In the genomic region with DNA sequence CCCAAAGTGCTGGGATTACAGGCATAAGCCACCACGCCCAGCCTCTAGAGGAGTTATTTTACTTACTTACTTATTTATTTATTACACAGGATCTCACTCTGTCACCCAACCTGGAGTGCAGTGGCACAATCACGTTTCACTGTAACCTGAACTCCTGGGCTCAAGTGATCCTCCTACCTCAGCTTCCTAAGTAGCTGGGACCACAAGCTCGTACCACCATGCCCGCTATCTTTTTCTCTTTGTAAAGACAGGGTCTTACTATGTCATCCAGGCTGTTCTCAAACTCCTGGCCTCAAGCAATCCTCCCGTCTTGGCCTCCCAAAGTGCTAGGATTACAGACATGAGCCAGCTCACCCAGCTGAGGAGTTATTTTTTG, we compare ENCODE assay signal across 17 cellular contexts. TPM values are rescaled to one million over a fixed set of nuclear protein-coding genes. Genes with fewer than 3 reads are reported as not detected.
DNase-seq lines count a peak whose midpoint lies in the region; ATAC-seq, FAIRE-seq and TF ChIP-seq lines count a peak whose summit lies in the region.
"Had no signal": no experiment of that assay in that cellular context is flagged by ENCODE, and none has a peak within 500 bp of the region (broad histone marks: within the 10 kb centered on the region; RNA-seq: fewer than 3 reads in every experiment).

No MANE protein-coding gene starts in this region.

- H3K36me3 Mint-ChIP-seq in activated CD4-positive, alpha-beta T cell treated with anti-CD3 and anti-CD28 coated beads, Interleukin-2, amount 10 ng/mL, durations not matched to agents 7 days and 5 days (ENCODE audit: low read depth): peaks cover 2% of the 10 kb centered on the region
- H3K36me3 Mint-ChIP-seq in astrocyte (ENCODE audit: low read depth, unreplicated experiment): peaks cover 6% of the 10 kb centered on the region
- H3K36me3 Mint-ChIP-seq: immature natural killer cell; naive thymus-derived CD8-positive, alpha-beta T cell had no signal

- no peak overlapping the region for H3K56ac ChIP-seq in IMR-90 (ENCODE audit: extremely low read depth, insufficient read depth, low read length)

- no peak overlapping the region for H3K18ac ChIP-seq in IMR-90 (ENCODE audit: low read depth, low read length)

- no peak for TF ChIP-seq RAD21 in IMR-90 (IDR thresholded peaks at IDR 0.05; ENCODE audit: low read length)

- no peak overlapping the region for H3K23ac ChIP-seq in IMR-90 (ENCODE audit: low read depth, low read length)

- peaks cover 2% of the 10 kb centered on the region for H3K27me3 Mint-ChIP-seq in activated CD4-positive, alpha-beta T cell treated with anti-CD3 and anti-CD28 coated beads, Interleukin-2, amount 10 ng/mL, durations not matched to agents 7 days and 5 days
- H3K27me3 Mint-ChIP-seq in astrocyte (ENCODE audit: low read depth, unreplicated experiment): peaks cover 8% of the 10 kb centered on the region
- H3K27me3 Mint-ChIP-seq: naive thymus-derived CD8-positive, alpha-beta T cell had no signal

- in situ Hi-C loops in IMR-90 (cut with MboI; ENCODE audit: low sequenced_read_pairs): no loop called here

- H3K14ac ChIP-seq in IMR-90 (replicated peaks; ENCODE audit: low read depth, low read length): no peak overlapping the region

- H3K4me3 Mint-ChIP-seq in activated CD4-positive, alpha-beta T cell treated with anti-CD3 and anti-CD28 coated beads, Interleukin-2, amount 10 ng/mL, durations not matched to agents 7 days and 5 days: no peak overlapping the region
- no peak overlapping the region for H3K4me3 Mint-ChIP-seq in astrocyte (ENCODE audit: unreplicated experiment)

- no peak overlapping the region for H4K5ac ChIP-seq in IMR-90 (ENCODE audit: low read depth, low read length)

- ATAC-seq in IMR-90 (ENCODE audit: low read depth): no peak
- ATAC-seq: naive thymus-derived CD8-positive, alpha-beta T cell had no signal

- H2BK20ac ChIP-seq in IMR-90 (ENCODE audit: low read depth, low read length): 0 out of 2 replicates have a peak overlapping the region, but pooled peaks have one; percentile 23

- H2AK9ac ChIP-seq in IMR-90 (replicated peaks; ENCODE audit: low read depth, low read length, poor library complexity): no peak overlapping the region

- H3K27ac ChIP-seq in IMR-90 (ENCODE audit: insufficient read depth, low read length): no peak overlapping the region
- no peak overlapping the region for H3K27ac ChIP-seq in astrocyte (ENCODE audit: low read depth, low read length)
- H3K27ac ChIP-seq: esophagus squamous epithelium, vagina had no signal

- intact Hi-C loops in IMR-90 (cut with micrococcal nuclease): no loop called here

- H3K4me1 ChIP-seq in IMR-90 (ENCODE audit: control insufficient read depth, insufficient read depth, low read length): peaks cover 5% of the 10 kb centered on the region
- peaks cover 3% of the 10 kb centered on the region for H3K4me1 ChIP-seq in astrocyte (ENCODE audit: insufficient read depth, low read length)

- FAIRE-seq in astrocyte (lab: Jason Lieb, UNC): no peak
- FAIRE-seq: D721Med, H1, RCC 7860 had no signal

- no peaks in the 10 kb centered on the region for H3K79me2 ChIP-seq in astrocyte (ENCODE audit: insufficient read depth, low read length)

- TF ChIP-seq CTCF in IMR-90 (conservative IDR thresholded peaks at IDR 0.05; ENCODE audit: low read depth, low read length) (no peak), astrocyte (IDR thresholded peaks at IDR 0.05; ENCODE audit: insufficient read depth, low read depth, low read length) (no peak)

- peak overlapping the region; percentile 50 for H3K27ac Mint-ChIP-seq in activated CD4-positive, alpha-beta T cell treated with anti-CD3 and anti-CD28 coated beads, Interleukin-2, amount 10 ng/mL, durations not matched to agents 7 days and 5 days
- H3K27ac Mint-ChIP-seq in astrocyte (ENCODE audit: unreplicated experiment): peak overlapping the region; percentile 47
- H3K27ac Mint-ChIP-seq: immature natural killer cell had no signal

- H3K27me3 ChIP-seq in IMR-90 (ENCODE audit: control insufficient read depth, insufficient read depth, low read length): no peaks in the 10 kb centered on the region
- H3K27me3 ChIP-seq in astrocyte (ENCODE audit: insufficient read depth, low read length): no peaks in the 10 kb centered on the region
- H3K27me3 ChIP-seq: esophagus squamous epithelium, vagina had no signal

- no peak for DNase-seq in activated CD4-positive, alpha-beta T cell treated with anti-CD3 and anti-CD28 coated beads, Interleukin-2, amount 10 ng/mL, durations not matched to agents 7 days and 5 days
- DNase-seq in activated CD4-positive, alpha-beta T cell treated with anti-CD3 and anti-CD28 coated beads for 48 hours: no peak
- DNase-seq in IMR-90 (no peak), astrocyte (ENCODE audit: low read depth) (no peak), ureter (ENCODE audit: low spot score) (no peak)
- no peak for DNase-seq in activated CD4-positive, CD25-positive, alpha-beta regulatory T cell treated with anti-CD3 and anti-CD28 coated beads, Interleukin-2, amount 50 U/mL, for 72 hours
- DNase-seq: activated gamma-delta T cell, esophagus squamous epithelium, immature natural killer cell, NCI-H1694 treated with DMSO at 0.1 percent for 48 hours, NCI-H774 had no signal

- no peak overlapping the region for H4K8ac ChIP-seq in IMR-90 (ENCODE audit: low read depth in 2 of 2, low read length in 2 of 2)

- H3K9me3 ChIP-seq in IMR-90 (ENCODE audit: control insufficient read depth, insufficient read depth, low read length): no peaks in the 10 kb centered on the region
- H3K9me3 ChIP-seq in astrocyte (ENCODE audit: insufficient read depth, low read depth, low read length): no peaks in the 10 kb centered on the region
- H3K9me3 ChIP-seq: esophagus squamous epithelium, vagina had no signal

- H2BK120ac ChIP-seq in IMR-90 (ENCODE audit: low read depth, low read length): peak overlapping the region; percentile 61; the same call in 1 of the 2 replicates

- peaks cover 21% of the 10 kb centered on the region for H4K20me1 ChIP-seq in IMR-90 (ENCODE audit: insufficient read depth, low read length)
- H4K20me1 ChIP-seq in astrocyte (ENCODE audit: insufficient read depth, low read length): peaks cover 12% of the 10 kb centered on the region

- H3K9ac ChIP-seq in IMR-90 (ENCODE audit: low read depth, low read length): no peak overlapping the region
- H3K9ac ChIP-seq in astrocyte (ENCODE audit: low read length): no peak overlapping the region

- H3K79me1 ChIP-seq in IMR-90 (ENCODE audit: low read depth in 1 of 2, low read length in 2 of 2): peaks cover 0 to 32% of the 10 kb centered on the region in 2 experiments; a peak in 2 of 4 replicates

- POLR2A ChIA-PET in activated CD4-positive, alpha-beta T cell treated with anti-CD3 and anti-CD28 coated beads, Interleukin-2, amount 10 ng/mL, durations not matched to agents 7 days and 5 days (lab: Charles Lee): no interaction called here
- POLR2A ChIA-PET in IMR-90 (lab: Charles Lee; ENCODE audit: unreplicated experiment): no interaction called here

- peaks cover 22% of the 10 kb centered on the region for H3K4me1 Mint-ChIP-seq in activated CD4-positive, alpha-beta T cell treated with anti-CD3 and anti-CD28 coated beads, Interleukin-2, amount 10 ng/mL, durations not matched to agents 7 days and 5 days
- peaks cover 14% of the 10 kb centered on the region for H3K4me1 Mint-ChIP-seq in astrocyte (ENCODE audit: low read depth, unreplicated experiment)

- no peak overlapping the region for H2AFZ ChIP-seq in IMR-90 (replicated peaks; ENCODE audit: low read length, poor library complexity)
- H2AFZ ChIP-seq in astrocyte (ENCODE audit: low read depth, low read length): no peak overlapping the region

- peak overlapping the region; percentile 48; the same call in 1 of the 3 replicates for H2BK15ac ChIP-seq in IMR-90 (ENCODE audit: low read depth, low read length)

- dilution Hi-C loops in IMR-90 (cut with HindIII; ENCODE audit: low sequenced_read_pairs, unreplicated experiment): no loop called here

- H3K36me3 ChIP-seq in IMR-90 (ENCODE audit: control insufficient read depth, insufficient read depth, low read length) (peaks cover 3% of the 10 kb centered on the region; the same call in 1 of the 2 replicates), astrocyte (ENCODE audit: insufficient read depth, low read length) (no peaks in the 10 kb centered on the region)
- H3K36me3 ChIP-seq: esophagus squamous epithelium, vagina had no signal

- H2BK5ac ChIP-seq in IMR-90 (ENCODE audit: low read depth, low read length, poor library complexity, severe bottlenecking): no peak overlapping the region

- H3K4me2 ChIP-seq in IMR-90 (ENCODE audit: low read depth, low read length): no peak overlapping the region
- no peak overlapping the region for H3K4me2 ChIP-seq in astrocyte (ENCODE audit: low read length)

- peak overlapping the region; percentile 57 for H3K4ac ChIP-seq in IMR-90 (ENCODE audit: low read depth, low read length)

- no CpG with 5 or more reads among the region's 5 CpGs for WGBS in IMR-90 (ENCODE audit: extremely low coverage in 2 of 2, insufficient read length in 1 of 2), 2 experiments

- H4K91ac ChIP-seq in IMR-90 (ENCODE audit: insufficient read depth, low read depth, low read length): no peak overlapping the region

- peak overlapping the region; percentile 51; the same call in 1 of the 2 replicates for H2AK5ac ChIP-seq in IMR-90 (ENCODE audit: low read depth, low read length)

- BruUV-seq in IMR-90 (replicated peaks; lab: Mats Ljungman, UMichigan): no TSS peak

- H3K9me3 Mint-ChIP-seq in activated CD4-positive, alpha-beta T cell treated with anti-CD3 and anti-CD28 coated beads, Interleukin-2, amount 10 ng/mL, durations not matched to agents 7 days and 5 days: no peaks in the 10 kb centered on the region
- no peaks in the 10 kb centered on the region for H3K9me3 Mint-ChIP-seq in astrocyte (ENCODE audit: unreplicated experiment)
- H3K9me3 Mint-ChIP-seq: immature natural killer cell; naive thymus-derived CD8-positive, alpha-beta T cell had no signal

- H3K4me3 ChIP-seq in IMR-90 (ENCODE audit: insufficient read depth, low read depth, low read length): no peak overlapping the region
- no peak overlapping the region for H3K4me3 ChIP-seq in astrocyte (ENCODE audit: insufficient read depth, low read depth, low read length)
- H3K4me3 ChIP-seq: esophagus squamous epithelium, lung, vagina had no signal

- no peak for TF ChIP-seq POLR2A in IMR-90 (IDR thresholded peaks at IDR 0.05; ENCODE audit: low read depth, low read length)

- peaks cover 18% of the 10 kb centered on the region for H3K9me1 ChIP-seq in IMR-90 (ENCODE audit: insufficient read depth, low read length)

- CTCF ChIA-PET in activated CD4-positive, alpha-beta T cell treated with anti-CD3 and anti-CD28 coated beads, Interleukin-2, amount 10 ng/mL, durations not matched to agents 7 days and 5 days (lab: Charles Lee): interaction anchor here (0.6 to 1.4 kb wide), 3 partner anchors 17 to 114 kb away, joined by 4 read pairs; no protein-coding TSS in a partner anchor
- CTCF ChIA-PET in IMR-90 (lab: Yijun Ruan, JAX): no interaction called here

RNA-seq across cellular contexts. Expression of a gene that starts 1.6 kb away (rescaled TPM):
- 10 to 100 TPM; 16.0 to 18.8 TPM for total RNA-seq in activated CD4-positive, alpha-beta T cell treated with anti-CD3 and anti-CD28 coated beads, Interleukin-2, amount 10 ng/mL, durations not matched to agents 7 days and 5 days
- total RNA-seq in IMR-90 (2012; rRNA removed) (15.0 and 18.5 TPM in 2 replicates), astrocyte (33.0 and 36.9 TPM in 2 replicates), ureter (28.1 TPM)
- 23.2 and 23.4 TPM in 2 replicates for polyA plus RNA-seq in IMR-90 (2012; rRNA removed)
- polyA plus RNA-seq in IMR-90 (2012; cell fraction: cytosol; rRNA removed): 15.9 and 35.9 TPM in 2 replicates
- polyA plus RNA-seq in IMR-90 (2012; cell fraction: nucleus; rRNA removed; ENCODE audit: low replicate concordance): 13.3 and 22.2 TPM in 2 replicates

RNA-seq across cellular contexts. Expression of a gene that starts 29.1 kb away (rescaled TPM):
- 100 to 1,000 TPM; 135 to 155 TPM for total RNA-seq in activated CD4-positive, alpha-beta T cell treated with anti-CD3 and anti-CD28 coated beads, Interleukin-2, amount 10 ng/mL, durations not matched to agents 7 days and 5 days
- total RNA-seq in IMR-90 (2012; rRNA removed) (29.2 and 29.9 TPM in 2 replicates), astrocyte (124 and 138 TPM in 2 replicates), ureter (133 TPM)
- 84.2 and 89.4 TPM in 2 replicates for polyA plus RNA-seq in IMR-90 (2012; rRNA removed)
- polyA plus RNA-seq in IMR-90 (2012; cell fraction: cytosol; rRNA removed): 51.3 and 95.8 TPM in 2 replicates
- polyA plus RNA-seq in IMR-90 (2012; cell fraction: nucleus; rRNA removed; ENCODE audit: low replicate concordance): 154 and 323 TPM in 2 replicates

RNA-seq across cellular contexts. Expression of a gene that starts 32.0 kb away (rescaled TPM):
- total RNA-seq in activated CD4-positive, alpha-beta T cell treated with anti-CD3 and anti-CD28 coated beads, Interleukin-2, amount 10 ng/mL, durations not matched to agents 7 days and 5 days: 1 to 10 TPM in 1 of 2 experiments, under 1 TPM in 1; 0.87 to 1.2 TPM
- total RNA-seq in IMR-90 (2012; rRNA removed) (9.9 and 17.5 TPM in 2 replicates), astrocyte (57.8 and 64.0 TPM in 2 replicates), ureter (31.4 TPM)
- polyA plus RNA-seq in IMR-90 (2012; rRNA removed): 75.1 and 101 TPM in 2 replicates
- polyA plus RNA-seq in IMR-90 (2012; cell fraction: cytosol; rRNA removed): 67.5 and 73.6 TPM in 2 replicates
- polyA plus RNA-seq in IMR-90 (2012; cell fraction: nucleus; rRNA removed; ENCODE audit: low replicate concordance): 35.0 and 62.6 TPM in 2 replicates

RNA-seq across cellular contexts. Expression of a gene that starts 53.6 kb away (rescaled TPM):
- total RNA-seq in activated CD4-positive, alpha-beta T cell treated with anti-CD3 and anti-CD28 coated beads, Interleukin-2, amount 10 ng/mL, durations not matched to agents 7 days and 5 days: 1 to 10 TPM; 5.6 to 6.0 TPM
- 1.1 TPM in 2 replicates for total RNA-seq in IMR-90 (2012; rRNA removed)
- 6.2 and 6.4 TPM in 2 replicates for polyA plus RNA-seq in IMR-90 (2012; rRNA removed)
- polyA plus RNA-seq in IMR-90 (2012; cell fraction: cytosol; rRNA removed): 9.7 and 10.0 TPM in 2 replicates
- 15.8 and 22.6 TPM in 2 replicates for polyA plus RNA-seq in IMR-90 (2012; cell fraction: nucleus; rRNA removed; ENCODE audit: low replicate concordance)
- 43.4 and 45.1 TPM in 2 replicates for total RNA-seq in astrocyte
- total RNA-seq in ureter: 7.4 TPM
